In the genomic region with DNA sequence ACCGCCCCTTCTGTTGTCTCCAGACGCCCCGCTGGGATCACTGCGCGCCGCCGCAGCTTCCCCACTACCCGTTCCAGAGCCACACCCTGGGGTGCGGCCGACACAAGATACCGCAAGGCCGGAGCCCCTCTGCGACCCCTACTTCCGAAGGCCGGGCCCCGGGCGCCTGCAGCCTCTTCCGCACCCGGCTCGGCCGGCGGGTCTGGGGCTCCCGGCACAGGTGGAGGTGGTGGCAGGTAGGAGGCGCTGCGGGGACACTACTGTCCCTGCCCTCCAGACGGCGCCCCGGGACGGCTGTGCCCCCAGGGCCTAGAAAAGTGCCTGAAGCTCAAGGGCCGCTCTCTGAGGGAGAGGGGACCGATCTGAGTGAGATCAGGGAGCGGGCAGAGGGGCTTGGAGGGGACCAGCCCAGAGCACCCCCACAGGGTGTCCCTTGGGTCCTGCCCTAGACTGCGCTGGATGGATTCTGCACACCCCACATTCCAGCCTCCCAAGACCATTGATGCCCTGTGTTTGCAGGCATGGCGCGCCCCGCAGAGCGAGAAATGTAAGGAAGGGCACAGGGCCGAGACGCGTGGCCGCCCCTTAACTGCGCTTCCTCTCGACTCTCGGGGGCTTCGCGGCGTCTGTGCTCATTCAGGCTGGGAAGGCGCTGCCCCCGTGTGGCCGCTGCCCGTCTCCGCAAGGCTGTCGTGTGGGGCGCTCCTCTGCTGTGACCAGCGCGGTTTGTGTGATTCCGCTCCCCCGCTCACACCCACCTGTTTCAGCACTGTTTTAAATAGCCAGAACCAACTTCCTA, we compare ENCODE assay signal across 8 cellular contexts.
DNase-seq lines count a peak whose midpoint lies in the region; ATAC-seq and TF ChIP-seq lines count a peak whose summit lies in the region.

No MANE protein-coding gene starts in this region.

- TF ChIP-seq EP300 in gastroesophageal sphincter (IDR thresholded peaks at IDR 0.05), result no peak

- H3K27me3 Mint-ChIP-seq in neural progenitor cell (ENCODE audit: insufficient read depth, low read depth), result peaks cover 16% of the 10 kb centered on the region
- peaks cover 43% of the 10 kb centered on the region for H3K27me3 Mint-ChIP-seq in stimulated activated naive CD8-positive, alpha-beta T cell treated with anti-CD3 and anti-CD28 coated beads, Interleukin-15, amount 100 ng/mL, for 72 hours

- no peak overlapping the region for H3K9ac ChIP-seq in neural progenitor cell

- peaks cover 5% of the 10 kb centered on the region for H3F3A ChIP-seq in neural progenitor cell (ENCODE audit: low read depth)

- H3K27me3 ChIP-seq in gastroesophageal sphincter (no peaks in the 10 kb centered on the region), neural progenitor cell (peaks cover 39% of the 10 kb centered on the region)

- H3K36me3 Mint-ChIP-seq in neural progenitor cell, result no peaks in the 10 kb centered on the region

- ATAC-seq in GM21723 (IDR thresholded peaks at IDR 0.05; ENCODE audit: unreplicated experiment), result peak; percentile 92
- ATAC-seq in gastroesophageal sphincter, result peak; percentile 86
- ATAC-seq in stimulated activated naive CD8-positive, alpha-beta T cell treated with anti-CD3 and anti-CD28 coated beads, Interleukin-15, amount 100 ng/mL, for 72 hours, result peak; percentile 91

- H3K27ac Mint-ChIP-seq in neural progenitor cell, result no peak overlapping the region
- peak overlapping the region in 1 of 2 donors; percentile 21 for H3K27ac Mint-ChIP-seq in stimulated activated naive CD8-positive, alpha-beta T cell treated with anti-CD3 and anti-CD28 coated beads, Interleukin-15, amount 100 ng/mL, for 72 hours

- peak overlapping the region; percentile 85 for H3K4me2 ChIP-seq in neural progenitor cell

- TF ChIP-seq CTCF in gastroesophageal sphincter (IDR thresholded peaks at IDR 0.05), result peak; percentile 66 to 93 (median 82)
- TF ChIP-seq CTCF in neural progenitor cell (IDR thresholded peaks at IDR 0.05), result peak; percentile 70

- no peak for TF ChIP-seq POLR2A in gastroesophageal sphincter (IDR thresholded peaks at IDR 0.05)

- peaks cover 9% of the 10 kb centered on the region for H3K4me1 Mint-ChIP-seq in neural progenitor cell
- peaks cover 21% of the 10 kb centered on the region for H3K4me1 Mint-ChIP-seq in stimulated activated naive CD8-positive, alpha-beta T cell treated with anti-CD3 and anti-CD28 coated beads, Interleukin-15, amount 100 ng/mL, for 72 hours

- H3K4me3 Mint-ChIP-seq in neural progenitor cell, result peak overlapping the region; percentile 83
- H3K4me3 Mint-ChIP-seq in stimulated activated naive CD8-positive, alpha-beta T cell treated with anti-CD3 and anti-CD28 coated beads, Interleukin-15, amount 100 ng/mL, for 72 hours, result peak overlapping the region; percentile 55 to 74

- WGBS in gastroesophageal sphincter (ENCODE audit: low coverage in 1 of 2), 2 donors, result 0% methylated on average over 9 of the region's 58 CpGs; no CpG with 5 or more reads in 1 of the 2 donors

- no peaks in the 10 kb centered on the region for H4K20me1 ChIP-seq in neural progenitor cell (ENCODE audit: low read depth)

- H3K9me3 Mint-ChIP-seq in neural progenitor cell, result no peaks in the 10 kb centered on the region
- peaks cover 0 to 8% of the 10 kb centered on the region in 2 donors for H3K9me3 Mint-ChIP-seq in stimulated activated naive CD8-positive, alpha-beta T cell treated with anti-CD3 and anti-CD28 coated beads, Interleukin-15, amount 100 ng/mL, for 72 hours

- peak; percentile 47 for DNase-seq in DMS 273 treated with DMSO at 0.1 percent for 48 hours (lab: John Stamatoyannopoulos, UW)
- peak; percentile 31 for DNase-seq in KG1 (lab: John Stamatoyannopoulos, UW)
- DNase-seq in SHP77 treated with DMSO at 0.1 percent for 48 hours (lab: John Stamatoyannopoulos, UW), result peak; percentile 15
- DNase-seq in activated gamma-delta T cell treated with anti-CD3 and anti-CD28 coated beads, Interleukin-2, amount 50 U/mL, for 16 hours (ENCODE audit: low read depth), result peak; percentile 49
- peak; percentile 90 for DNase-seq in neural progenitor cell (ENCODE audit: low spot score)
- peak; percentile 79 to 81 for DNase-seq in stimulated activated naive CD8-positive, alpha-beta T cell treated with anti-CD3 and anti-CD28 coated beads, Interleukin-15, amount 100 ng/mL, for 72 hours

- H3K36me3 ChIP-seq in gastroesophageal sphincter (no peaks in the 10 kb centered on the region), neural progenitor cell (no peaks in the 10 kb centered on the region)

- H3K27ac ChIP-seq in gastroesophageal sphincter, result peak overlapping the region; percentile 58 to 94 (median 90)
- no peak overlapping the region for H3K27ac ChIP-seq in neural progenitor cell

- peak overlapping the region; percentile 63 for H2AFZ ChIP-seq in neural progenitor cell (replicated peaks)

- H3K9me3 ChIP-seq in gastroesophageal sphincter (peaks cover 0 to 7% (median 0%) of the 10 kb centered on the region in 3 donors), neural progenitor cell (ENCODE audit: low read depth) (no peaks in the 10 kb centered on the region)

- H3K4me1 ChIP-seq in gastroesophageal sphincter, result peaks cover 3 to 65% (median 42%) of the 10 kb centered on the region in 3 donors
- peaks cover 6% of the 10 kb centered on the region for H3K4me1 ChIP-seq in neural progenitor cell

- H3K79me2 ChIP-seq in neural progenitor cell (ENCODE audit: low read depth), result no peaks in the 10 kb centered on the region

- H3K4me3 ChIP-seq in gastroesophageal sphincter (peak overlapping the region; percentile 43 to 76), neural progenitor cell (peak overlapping the region; percentile 54)

Comparison
In these comparisons a context has a peak if more than half of its experiments do, and no peak if none do; other contexts are left out.
1. DNase-seq: peak in every context shown above with its lines; median percentile 90 in neural progenitor cell; 80 in stimulated activated naive CD8-positive, alpha-beta T cell treated with anti-CD3 and anti-CD28 coated beads, Interleukin-15, amount 100 ng/mL, for 72 hours; 49 in activated gamma-delta T cell treated with anti-CD3 and anti-CD28 coated beads, Interleukin-2, amount 50 U/mL, for 16 hours; 47 in DMS 273 treated with DMSO at 0.1 percent for 48 hours; 31 in KG1; 15 in SHP77 treated with DMSO at 0.1 percent for 48 hours.